33 cellular contexts compared by ENCODE assay signal in the genomic region with DNA sequence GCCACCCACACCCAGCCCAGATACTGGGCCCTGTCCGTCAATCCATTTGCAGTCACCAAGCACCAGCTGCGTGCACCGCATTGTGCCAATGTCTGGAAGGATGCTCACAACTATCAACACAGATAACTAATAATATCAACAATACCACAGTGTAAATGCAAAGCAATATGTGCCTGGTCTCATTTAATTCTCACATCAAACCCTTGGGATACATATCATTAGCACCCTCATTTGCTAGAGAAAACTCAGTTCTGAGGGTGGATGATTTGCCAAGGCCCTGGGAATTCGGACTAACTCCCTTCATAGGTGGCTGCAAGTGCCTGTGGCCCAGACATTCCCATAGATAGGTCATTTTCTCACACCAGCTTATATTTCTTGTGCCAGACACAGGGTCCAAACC. TPM values are rescaled to one million over a fixed set of nuclear protein-coding genes. Genes with fewer than 3 reads are reported as not detected.
"Had no signal": no experiment of that assay in that cellular context is flagged by ENCODE, and none has a peak within 500 bp of the region (broad histone marks: within the 10 kb centered on the region; RNA-seq: fewer than 3 reads in every experiment).

No MANE protein-coding gene starts in this region.

- H3K4me3 ChIP-seq: adrenal gland, body of pancreas, colonic mucosa, esophagus squamous epithelium, gastroesophageal sphincter had no signal

- H3K27me3 ChIP-seq: adrenal gland, body of pancreas, colonic mucosa, esophagus squamous epithelium, gastroesophageal sphincter had no signal

- DNase-seq: activated CD4-positive, alpha-beta memory T cell treated with anti-CD3 and anti-CD28 coated beads for 36 hours; activated CD4-positive, alpha-beta T cell treated with anti-CD3 and anti-CD28 coated beads for 36 hours; activated CD4-positive, alpha-beta T cell treated with anti-CD3 and anti-CD28 coated beads, Interleukin-2, amount 10 ng/mL, durations not matched to agents 24 days and 14 days; activated CD4-positive, CD25-positive, alpha-beta regulatory T cell; activated CD4-positive, CD25-positive, alpha-beta regulatory T cell treated with anti-CD3 and anti-CD28 coated beads, Interleukin-2, amount 50 U/mL, for 72 hours; activated CD8-positive, alpha-beta memory T cell treated with anti-CD3 and anti-CD28 coated beads, Interleukin-2, amount 10 ng/mL, durations not matched to agents 7 days and 5 days; activated CD8-positive, alpha-beta memory T cell treated with anti-CD3 and anti-CD28 coated beads, Interleukin-2, amount 50 U/mL, for 4 hours; activated CD8-positive, alpha-beta T cell treated with anti-CD3 and anti-CD28 coated beads, Interleukin-2, amount 10 ng/mL, durations not matched to agents 7 days and 5 days; activated effector memory CD4-positive, alpha-beta T cell treated with anti-CD3 and anti-CD28 coated beads, Interleukin-2, amount 50 U/mL, for 16 hours; activated naive CD4-positive, alpha-beta T cell treated with anti-CD3 and anti-CD28 coated beads for 36 hours; activated naive CD8-positive, alpha-beta T cell treated with anti-CD3 and anti-CD28 coated beads for 36 hours; activated naive CD8-positive, alpha-beta T cell treated with anti-CD3 and anti-CD28 coated beads, Interleukin-2, amount 50 U/mL, for 24 hours; activated T-cell treated with anti-CD3 and anti-CD28 coated beads, Interleukin-2, amount 50 U/mL, for 1 hour; activated T-cell treated with anti-CD3 and anti-CD28 coated beads, Interleukin-2, amount 50 U/mL, for 48 hours; adrenal gland; amygdala; aorta; body of pancreas; central memory CD4-positive, alpha-beta T cell; cerebellar nuclear complex; colonic mucosa; effector CD8-positive, alpha-beta T cell; esophagus squamous epithelium; foreskin melanocyte; T-helper 2 cell had no signal

- H3K36me3 ChIP-seq: adrenal gland, colonic mucosa, esophagus squamous epithelium, gastroesophageal sphincter had no signal

- H3K9me3 ChIP-seq: adrenal gland, body of pancreas, colonic mucosa, esophagus squamous epithelium, gastroesophageal sphincter had no signal

- H3K27ac ChIP-seq: colonic mucosa, epithelial cell of prostate, esophagus squamous epithelium, gastroesophageal sphincter had no signal

- H3K4me1 ChIP-seq: colonic mucosa had no signal

- ATAC-seq: activated CD4-positive, alpha-beta T cell treated with anti-CD3 and anti-CD28 coated beads for 36 hours; activated CD8-positive, alpha-beta memory T cell treated with anti-CD3 and anti-CD28 coated beads, Interleukin-2, amount 10 ng/mL, durations not matched to agents 7 days and 5 days; activated CD8-positive, alpha-beta T cell treated with anti-CD3 and anti-CD28 coated beads, Interleukin-2, amount 10 ng/mL, durations not matched to agents 7 days and 5 days; activated naive CD8-positive, alpha-beta T cell treated with anti-CD3 and anti-CD28 coated beads, Interleukin-2, amount 50 U/mL, for 24 hours; body of pancreas; gastroesophageal sphincter had no signal

RNA-seq across cellular contexts. Expression of gene RIPOR3, which starts 14.5 kb away (rescaled TPM):
- total RNA-seq: activated CD4-positive, alpha-beta memory T cell treated with anti-CD3 and anti-CD28 coated beads for 36 hours; activated CD4-positive, alpha-beta T cell treated with anti-CD3 and anti-CD28 coated beads for 36 hours; activated CD4-positive, alpha-beta T cell treated with anti-CD3 and anti-CD28 coated beads, Interleukin-2, amount 10 ng/mL, durations not matched to agents 24 days and 14 days; activated CD8-positive, alpha-beta memory T cell treated with anti-CD3 and anti-CD28 coated beads for 36 hours; activated CD8-positive, alpha-beta memory T cell treated with anti-CD3 and anti-CD28 coated beads, Interleukin-2, amount 10 ng/mL, durations not matched to agents 7 days and 5 days; activated CD8-positive, alpha-beta T cell treated with anti-CD3 and anti-CD28 coated beads, Interleukin-2, amount 10 ng/mL, durations not matched to agents 7 days and 5 days; activated naive CD4-positive, alpha-beta T cell treated with anti-CD3 and anti-CD28 coated beads for 36 hours; activated naive CD8-positive, alpha-beta T cell treated with anti-CD3 and anti-CD28 coated beads for 36 hours; activated T-helper 1 cell treated with anti-CD3 and anti-CD28 coated beads, Interleukin-12 subunit alpha, Interleukin-12 subunit beta, Interleukin-2, Interleukin-4 antibody, amounts not matched to agents 30 ng/mL and 10 ng/mL and 1 ng/mL, durations not matched to agents 14 hours and 24 hours and 36 hours; activated T-helper 2 cell treated with anti-CD3 and anti-CD28 coated beads, Interferon-gamma antibody, Interleukin-2, Interleukin-4, amounts not matched to agents 10 μg/mL and 5 μg/mL and 100 μg/mL, durations not matched to agents 14 hours and 24 hours and 36 hours; dermis microvascular lymphatic vessel endothelial cell; endothelial cell of umbilical vein; T-helper 1 cell treated with Interleukin-12 subunit alpha and Interleukin-12 subunit beta and Interleukin-4 antibody, amounts not matched to agents 30 ng/mL and 1 ng/mL, for 36 hours had no signal
- polyA plus RNA-seq: endothelial cell of umbilical vein had no signal

RNA-seq across cellular contexts. Expression of gene PARD6B, which starts 54.5 kb away (rescaled TPM):
- total RNA-seq: endothelial cell of umbilical vein had no signal
